ENCODE assay signal across 11 cellular contexts in genomic region chr9:9846538-9846937, GRCh38.
DNase-seq lines count a peak whose midpoint lies in the region; ATAC-seq, FAIRE-seq and TF ChIP-seq lines count a peak whose summit lies in the region.
"Had no signal": no experiment of that assay in that cellular context is flagged by ENCODE, and none has a peak within 500 bp of the region (broad histone marks: within the 10 kb centered on the region; RNA-seq: fewer than 3 reads in every experiment).

No MANE protein-coding gene starts in this region.

- no peaks in the 10 kb centered on the region for H3K9me3 ChIP-seq in SK-N-SH
- H3K9me3 ChIP-seq in endocrine pancreas (ENCODE audit: control insufficient read depth, low read length) = no peaks in the 10 kb centered on the region
- no peaks in the 10 kb centered on the region for H3K9me3 ChIP-seq in kidney (ENCODE audit: control insufficient read depth in 1 of 2, low read length in 2 of 2)

- TF ChIP-seq RAD21 in SK-N-SH (IDR thresholded peaks at IDR 0.05; ENCODE audit: low read length) = no peak

- H3K79me2 ChIP-seq in SK-N-SH (ENCODE audit: insufficient read depth) = no peaks in the 10 kb centered on the region

- H3K4me3 ChIP-seq in SK-N-SH (ENCODE audit: low read depth in 2 of 2, low read length in 1 of 2) = no peak overlapping the region
- H3K4me3 ChIP-seq in endocrine pancreas (ENCODE audit: control insufficient read depth, insufficient read depth, low read length) = peak overlapping the region; percentile 38
- H3K4me3 ChIP-seq in kidney (ENCODE audit: low read length in 2 of 2) = no peak overlapping the region
- H3K4me3 ChIP-seq: cardiac muscle cell had no signal

- POLR2A ChIA-PET in SK-N-SH (lab: Yijun Ruan, JAX) = no interaction called here

- TF ChIP-seq EP300 in SK-N-SH (IDR thresholded peaks at IDR 0.05; ENCODE audit: borderline replicate concordance in 1 of 2, low read depth in 1 of 2, low read length in 1 of 2) = no peak

- no peaks in the 10 kb centered on the region for H4K20me1 ChIP-seq in SK-N-SH (ENCODE audit: insufficient read depth)

- 0 out of 2 replicates have a peak overlapping the region, but pooled peaks have one; percentile 9 for H2AFZ ChIP-seq in SK-N-SH (ENCODE audit: low read depth)

- no peak overlapping the region for H3K27ac ChIP-seq in SK-N-SH (ENCODE audit: low read depth in 2 of 2, low read length in 1 of 2)
- H3K27ac ChIP-seq in kidney (ENCODE audit: low read depth in 2 of 2, low read length in 2 of 2) = no peak overlapping the region
- H3K27ac ChIP-seq: 22Rv1, cardiac muscle cell had no signal

- no peak overlapping the region for H3K4me2 ChIP-seq in SK-N-SH

- CTCF ChIA-PET in SK-N-SH (lab: Yijun Ruan, JAX) = interaction anchor here (1.1 kb wide), 1 partner anchor 240 kb away, joined by 3 read pairs; no protein-coding TSS in a partner anchor

- TF ChIP-seq CTCF in SK-N-SH (IDR thresholded peaks at IDR 0.05) (no peak), kidney (IDR thresholded peaks at IDR 0.05; ENCODE audit: borderline replicate concordance, extremely low read depth, insufficient read depth) (no peak)

- no peaks in the 10 kb centered on the region for H3F3A ChIP-seq in SK-N-SH (replicated peaks; ENCODE audit: insufficient read depth)

- H3K4me1 ChIP-seq in SK-N-SH (ENCODE audit: control insufficient read depth in 1 of 2, insufficient read depth in 2 of 2, low read depth in 1 of 2, low read length in 1 of 2) (peaks cover 0 to 3% of the 10 kb centered on the region in 2 experiments; a peak in 1 of 4 replicates), endocrine pancreas (ENCODE audit: control insufficient read depth, insufficient read depth, low read length) (no peaks in the 10 kb centered on the region), kidney (ENCODE audit: control insufficient read depth in 1 of 2, insufficient read depth in 1 of 2, low read depth in 1 of 2, low read length in 2 of 2) (no peaks in the 10 kb centered on the region)

- DNase-seq in SK-N-SH = no peak
- DNase-seq in ecto neural progenitor cell (ENCODE audit: low spot score) = no peak
- no peak for DNase-seq in kidney
- no peak for DNase-seq in DMS 273 (lab: John Stamatoyannopoulos, UW; ENCODE audit: unreplicated experiment)

- H3K9ac ChIP-seq in SK-N-SH = no peak overlapping the region
- no peak overlapping the region for H3K9ac ChIP-seq in endocrine pancreas (ENCODE audit: control insufficient read depth, insufficient read depth, low read length)
- H3K9ac ChIP-seq in kidney (ENCODE audit: low read length in 2 of 2) = no peak overlapping the region

- H3K27me3 ChIP-seq in SK-N-SH (ENCODE audit: insufficient read depth) = no peaks in the 10 kb centered on the region
- H3K27me3 ChIP-seq in endocrine pancreas (ENCODE audit: control insufficient read depth, insufficient read depth, low read length) = no peaks in the 10 kb centered on the region
- H3K27me3 ChIP-seq: cardiac muscle cell had no signal

- intact Hi-C loops in kidney (cut with DNase I) = no loop called here

- no peaks in the 10 kb centered on the region for H3K36me3 ChIP-seq in SK-N-SH (replicated peaks in 1 of 2; ENCODE audit: control insufficient read depth in 1 of 2, insufficient read depth in 2 of 2, low read length in 1 of 2)
- no peaks in the 10 kb centered on the region for H3K36me3 ChIP-seq in endocrine pancreas (ENCODE audit: control insufficient read depth, insufficient read depth, low read length)
- H3K36me3 ChIP-seq in kidney (ENCODE audit: control insufficient read depth in 1 of 2, insufficient read depth in 2 of 2, low read length in 2 of 2) = no peaks in the 10 kb centered on the region
- H3K36me3 ChIP-seq: cardiac muscle cell had no signal

- no peaks in the 10 kb centered on the region for H3K9me2 ChIP-seq in SK-N-SH

- 8% methylated on average over 1 of the region's 1 CpG for WGBS in SK-N-SH (ENCODE audit: low lambda C conversion rate)

- no peak for ATAC-seq in SK-N-SH treated with all-trans-retinoic acid at 6 μM for 48 hours
- ATAC-seq in GM21723 (IDR thresholded peaks at IDR 0.05; ENCODE audit: unreplicated experiment) = peak; percentile 95
- ATAC-seq in HG03342 (IDR thresholded peaks at IDR 0.05; ENCODE audit: unreplicated experiment) = peak; percentile 86
- ATAC-seq: sciatic nerve had no signal

- FAIRE-seq in kidney (lab: Jason Lieb, UNC) = no peak

TF ChIP-seq in SK-N-SH, 30 proteins besides CTCF, POLR2A, EP300 and RAD21:
- TF ChIP-seq TCF12 (IDR thresholded peaks at IDR 0.05) (no peak), GATA2 (CRISPR knock-in tag; IDR thresholded peaks at IDR 0.05) (no peak)

TF ChIP-seq in SK-N-SH treated with all-trans-retinoic acid at 6 μM for 48 hours, 23 proteins besides CTCF, POLR2A, EP300 and RAD21:
- TF ChIP-seq, protein P1, sequence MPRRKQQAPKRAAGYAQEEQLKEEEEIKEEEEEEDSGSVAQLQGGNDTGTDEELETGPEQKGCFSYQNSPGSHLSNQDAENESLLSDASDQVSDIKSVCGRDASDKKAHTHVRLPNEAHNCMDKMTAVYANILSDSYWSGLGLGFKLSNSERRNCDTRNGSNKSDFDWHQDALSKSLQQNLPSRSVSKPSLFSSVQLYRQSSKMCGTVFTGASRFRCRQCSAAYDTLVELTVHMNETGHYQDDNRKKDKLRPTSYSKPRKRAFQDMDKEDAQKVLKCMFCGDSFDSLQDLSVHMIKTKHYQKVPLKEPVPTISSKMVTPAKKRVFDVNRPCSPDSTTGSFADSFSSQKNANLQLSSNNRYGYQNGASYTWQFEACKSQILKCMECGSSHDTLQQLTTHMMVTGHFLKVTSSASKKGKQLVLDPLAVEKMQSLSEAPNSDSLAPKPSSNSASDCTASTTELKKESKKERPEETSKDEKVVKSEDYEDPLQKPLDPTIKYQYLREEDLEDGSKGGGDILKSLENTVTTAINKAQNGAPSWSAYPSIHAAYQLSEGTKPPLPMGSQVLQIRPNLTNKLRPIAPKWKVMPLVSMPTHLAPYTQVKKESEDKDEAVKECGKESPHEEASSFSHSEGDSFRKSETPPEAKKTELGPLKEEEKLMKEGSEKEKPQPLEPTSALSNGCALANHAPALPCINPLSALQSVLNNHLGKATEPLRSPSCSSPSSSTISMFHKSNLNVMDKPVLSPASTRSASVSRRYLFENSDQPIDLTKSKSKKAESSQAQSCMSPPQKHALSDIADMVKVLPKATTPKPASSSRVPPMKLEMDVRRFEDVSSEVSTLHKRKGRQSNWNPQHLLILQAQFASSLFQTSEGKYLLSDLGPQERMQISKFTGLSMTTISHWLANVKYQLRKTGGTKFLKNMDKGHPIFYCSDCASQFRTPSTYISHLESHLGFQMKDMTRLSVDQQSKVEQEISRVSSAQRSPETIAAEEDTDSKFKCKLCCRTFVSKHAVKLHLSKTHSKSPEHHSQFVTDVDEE (CRISPR knock-in tag; IDR thresholded peaks at IDR 0.05) = no peak
- no peak for TF ChIP-seq ZFP3 (CRISPR knock-in tag; IDR thresholded peaks at IDR 0.05)
TF ChIP-seq in SK-N-SH treated with all-trans-retinoic acid at 6 μM for 48 hours: peak in this region for 0.
